Comparison of ENCODE assay signal across 10 cellular contexts in genomic region chr6:43977404-43978111, GRCh38.
DNase-seq lines count a peak whose midpoint lies in the region; ATAC-seq, FAIRE-seq and TF ChIP-seq lines count a peak whose summit lies in the region.
"Had no signal": no experiment of that assay in that cellular context is flagged by ENCODE, and none has a peak within 500 bp of the region (broad histone marks: within the 10 kb centered on the region; RNA-seq: fewer than 3 reads in every experiment).

No MANE protein-coding gene starts in this region.

- ATAC-seq in GM19372 (IDR thresholded peaks at IDR 0.05; ENCODE audit: low read depth, unreplicated experiment) (peak; percentile 70), HG03342 (IDR thresholded peaks at IDR 0.05; ENCODE audit: unreplicated experiment) (peak; percentile 88), GM12878 (peak; percentile 95), left lung (no peak)

- TF ChIP-seq RAD21 in GM12878 (IDR thresholded peaks at IDR 0.05; ENCODE audit: insufficient read depth, low read depth, low read length): peak; percentile 44

- CTCF ChIA-PET in GM12878 (lab: Yijun Ruan, JAX): interaction anchor here (0.7 to 5.3 kb wide), 5 partner anchors 14 to 208 kb away, joined by 3 to 28 read pairs (median 5); partner anchors contain the start of gene VEGFA

- no peaks in the 10 kb centered on the region for H3K27me3 ChIP-seq in GM12878 (replicated peaks in 1 of 2; ENCODE audit: control insufficient read depth in 2 of 2, insufficient read depth in 2 of 2, low read length in 1 of 2)
- no peaks in the 10 kb centered on the region for H3K27me3 ChIP-seq in left lung

- under 1% methylated on average over 10 of the region's 10 CpGs for WGBS in GM12878 (ENCODE audit: insufficient coverage, insufficient replicate concordance, low lambda C conversion rate, missing lambda C conversion rate)

- no peaks in the 10 kb centered on the region for H3K79me2 ChIP-seq in GM12878 (ENCODE audit: control insufficient read depth, insufficient read depth, low read length)

- H3K9me3 ChIP-seq in GM12878 (replicated peaks; ENCODE audit: control insufficient read depth, insufficient read depth, low read length) (no peaks in the 10 kb centered on the region; the same call in 2 of the 3 replicates), left lung (peaks cover 0 to 2% of the 10 kb centered on the region in 2 donors)

- BruUV-seq in GM12878 (replicated peaks; lab: Mats Ljungman, UMichigan): no TSS peak

- TF ChIP-seq CTCF in GM12878 (IDR thresholded peaks at IDR 0.05 in 2 of 3, conservative IDR thresholded peaks at IDR 0.05 in 1 of 3; ENCODE audit: control insufficient read depth in 2 of 3, extremely low read depth in 1 of 3, insufficient read depth in 1 of 3, low read depth in 3 of 3, low read length in 3 of 3): peak; percentile 26 to 50 (median 50); a peak in 5 of 6 replicates
- no peak for TF ChIP-seq CTCF in left lung (IDR thresholded peaks at IDR 0.05)

- SMC1A ChIA-PET in GM12878 (lab: Charles Lee; ENCODE audit: uncharacterized antibody, unreplicated experiment): interaction anchor here (0.6 to 6.6 kb wide), 11 partner anchors 9 to 1733 kb away, joined by 3 to 41 read pairs (median 3); no protein-coding TSS in a partner anchor

- DNase-seq in CD1c-positive myeloid dendritic cell (ENCODE audit: extremely low spot score) (peak; percentile 93), GM12878 (ENCODE audit: low read depth, low spot score) (peak; percentile 91), DMS79 treated with DMSO at 0.1 percent for 48 hours (lab: John Stamatoyannopoulos, UW) (no peak), AG08395 (ENCODE audit: low spot score) (no peak), left lung (no peak), frontal cortex (ENCODE audit: low spot score in 2 of 2) (no peak)
- DNase-seq: small intestine had no signal

- no peaks in the 10 kb centered on the region for H4K20me1 ChIP-seq in GM12878 (ENCODE audit: control insufficient read depth, insufficient read depth)

- H3K4me1 ChIP-seq in GM12878 (ENCODE audit: control insufficient read depth, insufficient read depth, low read length) (peaks cover 18% of the 10 kb centered on the region), left lung (peaks cover 10% of the 10 kb centered on the region in 2 donors)

- no peak overlapping the region for H3K4me3 ChIP-seq in GM12878
- H3K4me3 ChIP-seq in left lung: no peak overlapping the region

- POLR2A ChIA-PET in GM12878 (lab: Charles Lee): interaction anchor here (0.7 to 7.8 kb wide), 7 partner anchors 8 to 97 kb away, joined by 3 to 54 read pairs (median 7); no protein-coding TSS in a partner anchor

- peak overlapping the region; percentile 4; the same call in 1 of the 2 replicates for H2AFZ ChIP-seq in GM12878 (ENCODE audit: control insufficient read depth, low read depth, low read length)

- FAIRE-seq in GM12878 (lab: Jason Lieb, UNC) (peak; percentile 83), frontal cortex (lab: Jason Lieb, UNC) (no peak)
- FAIRE-seq: small intestine had no signal

- in situ Hi-C loops in GM12878 (cut with MboI): no loop called here

- TF ChIP-seq EP300 in GM12878 (IDR thresholded peaks at IDR 0.05; ENCODE audit: borderline replicate concordance in 1 of 2, control insufficient read depth in 1 of 2, low read depth in 2 of 2, low read length in 2 of 2): peak; percentile 89 to 94

- peak overlapping the region; percentile 47 for H3K4me2 ChIP-seq in GM12878 (ENCODE audit: control insufficient read depth, insufficient read depth)

- no peak overlapping the region for H3K9ac ChIP-seq in GM12878 (ENCODE audit: control insufficient read depth, insufficient read depth, low read length)

- RAD21 ChIA-PET in GM12878 (lab: Charles Lee; ENCODE audit: unreplicated experiment): interaction anchor here (0.8 to 6.3 kb wide), 11 partner anchors 14 to 101 kb away, joined by 3 to 48 read pairs (median 4); no protein-coding TSS in a partner anchor

- no peaks in the 10 kb centered on the region for H3K36me3 ChIP-seq in GM12878 (ENCODE audit: control insufficient read depth in 2 of 2, insufficient read depth in 2 of 2, low read length in 1 of 2)
- no peaks in the 10 kb centered on the region for H3K36me3 ChIP-seq in left lung

- TF ChIP-seq POLR2A in GM12878 (IDR thresholded peaks at IDR 0.05; ENCODE audit: low read depth, low read length): no peak

- intact Hi-C loops in GM12878 (cut with micrococcal nuclease; ENCODE audit: unreplicated experiment) (loop anchor here (1.0 kb wide), 1 partner anchor 23 kb away; no protein-coding TSS in a partner anchor), left lung (cut with DNase I) (no loop called here)

- H3K27ac ChIP-seq in GM12878 (ENCODE audit: control insufficient read depth, insufficient read depth): peak overlapping the region; percentile 45
- H3K27ac ChIP-seq in left lung: no peak overlapping the region
- H3K27ac ChIP-seq: epithelial cell of prostate had no signal

TF ChIP-seq in GM12878, 131 proteins besides CTCF, POLR2A, EP300 and RAD21 (continues in another document):
- TF ChIP-seq MYB (IDR thresholded peaks at IDR 0.05; ENCODE audit: borderline replicate concordance, low read depth, low read length) (no peak), POLR2AphosphoS2 (IDR thresholded peaks at IDR 0.05; ENCODE audit: low read depth, low read length) (no peak), MTA2 (IDR thresholded peaks at IDR 0.05; ENCODE audit: low read depth) (peak; percentile 93), ELK1 (IDR thresholded peaks at IDR 0.05; ENCODE audit: low read depth, low read length) (no peak), BHLHE40 (IDR thresholded peaks at IDR 0.05; ENCODE audit: borderline replicate concordance in 1 of 2, low read depth in 2 of 2, low read length in 1 of 2) (peak; percentile 81 to 92), YBX1 (IDR thresholded peaks at IDR 0.05) (peak; percentile 44; the same call in 1 of the 2 replicates), IKZF1 (conservative IDR thresholded peaks at IDR 0.05) (peak; percentile 98), CHD2 (IDR thresholded peaks at IDR 0.05; ENCODE audit: borderline replicate concordance, low read depth, low read length) (peak; percentile 83), NKRF (conservative IDR thresholded peaks at IDR 0.05) (no peak), CUX1 (IDR thresholded peaks at IDR 0.05; ENCODE audit: insufficient replicate concordance, low read depth, low read length) (peak; percentile 85), MXI1 (IDR thresholded peaks at IDR 0.05; ENCODE audit: low read depth, low read length) (peak; percentile 75)

Comparison
In these comparisons a context has a peak if more than half of its experiments do, and no peak if none do; other contexts are left out.
1. DNase-seq: peak in CD1c-positive myeloid dendritic cell (single experiment) and GM12878 (single experiment); none in DMS79 treated with DMSO at 0.1 percent for 48 hours (single experiment), AG08395 (single experiment), left lung (0 of 2) and frontal cortex (0 of 2).
2. CTCF ChIP-seq: peak in GM12878 (3 of 3); none in left lung (0 of 2).